8 cellular contexts compared by ENCODE assay signal in the genomic region with DNA sequence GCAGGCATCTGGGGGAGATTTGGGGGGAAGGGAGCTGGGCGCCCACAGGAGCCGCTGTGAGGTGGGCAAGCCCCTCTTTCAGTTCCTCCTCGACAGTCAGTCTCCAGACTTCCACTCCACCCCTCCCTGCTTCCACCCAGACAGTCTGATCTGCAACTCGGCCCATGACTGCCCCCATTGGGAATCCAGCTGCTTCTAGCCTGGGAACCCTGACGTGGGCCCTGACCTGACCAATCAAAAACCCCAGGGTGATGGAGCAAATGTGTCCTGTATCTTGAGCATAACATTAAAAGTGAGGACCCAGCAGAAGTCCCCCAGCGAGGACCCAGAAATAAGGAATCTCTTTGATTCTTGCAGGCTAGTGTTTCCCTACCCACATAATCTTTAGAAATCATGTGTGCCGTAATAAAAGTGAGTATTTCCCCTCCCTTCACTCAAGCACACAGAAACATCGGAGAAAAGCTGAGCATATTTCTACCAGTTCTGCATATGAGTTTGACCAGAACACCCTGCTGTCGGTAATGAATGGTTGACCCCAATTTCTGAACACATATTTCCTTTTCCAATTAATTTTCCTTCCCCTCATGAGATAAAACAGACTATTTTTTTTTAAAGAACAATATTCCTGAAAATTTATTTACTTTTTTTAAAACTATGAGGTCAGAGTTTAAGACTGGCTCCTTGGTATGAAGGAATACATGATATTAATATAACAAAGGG. TPM values are rescaled to one million over a fixed set of nuclear protein-coding genes. Genes with fewer than 3 reads are reported as not detected.
DNase-seq lines count a peak whose midpoint lies in the region; ATAC-seq, FAIRE-seq and TF ChIP-seq lines count a peak whose summit lies in the region.

No MANE protein-coding gene starts in this region.

- H3K4me3 Mint-ChIP-seq in GM23338, result no peak overlapping the region
- no peak overlapping the region for H3K4me3 Mint-ChIP-seq in activated T-cell treated with anti-CD3 and anti-CD28 coated beads, Interleukin-2, amount 50 U/mL, for 24 hours

- H3K9me3 Mint-ChIP-seq in GM23338, result peaks cover 18% of the 10 kb centered on the region
- H3K9me3 Mint-ChIP-seq in activated T-cell treated with anti-CD3 and anti-CD28 coated beads, Interleukin-2, amount 50 U/mL, for 24 hours, result peaks cover 2% of the 10 kb centered on the region

- H3K9me2 ChIP-seq in GM23338 (ENCODE audit: insufficient read depth), result no peaks in the 10 kb centered on the region

- FAIRE-seq in HepG2 (lab: Jason Lieb, UNC) (no peak), HTR-8/SVneo (lab: Jason Lieb, UNC) (no peak)

- H3K4me1 Mint-ChIP-seq in GM23338, result peaks cover 9% of the 10 kb centered on the region
- H3K4me1 Mint-ChIP-seq in activated T-cell treated with anti-CD3 and anti-CD28 coated beads, Interleukin-2, amount 50 U/mL, for 24 hours (ENCODE audit: low read depth), result peaks cover 26% of the 10 kb centered on the region

- H3K27me3 ChIP-seq in liver (ENCODE audit: control insufficient read depth in 4 of 4, insufficient read depth in 4 of 4, low read length in 3 of 4) (no peaks in the 10 kb centered on the region), HepG2 (ENCODE audit: control insufficient read depth in 1 of 2, insufficient read depth in 2 of 2, low read length in 2 of 2) (no peaks in the 10 kb centered on the region), breast epithelium (no peaks in the 10 kb centered on the region), muscle layer of duodenum (ENCODE audit: low read depth, low read length) (no peaks in the 10 kb centered on the region), GM23338 (ENCODE audit: insufficient read depth) (no peaks in the 10 kb centered on the region)

- H3K27ac ChIP-seq in liver (ENCODE audit: low read depth in 1 of 2, low read length in 2 of 2) (peak overlapping the region in 1 of 2 donors; percentile 32), HepG2 (ENCODE audit: extremely low read length, insufficient read depth, low read length) (no peak overlapping the region), breast epithelium (peak overlapping the region; percentile 13 to 77), muscle layer of duodenum (ENCODE audit: low read length) (peak overlapping the region; percentile 46), GM23338 (ENCODE audit: low read depth) (no peak overlapping the region)

- BruUV-seq in HepG2 (replicated peaks; lab: Mats Ljungman, UMichigan), result no TSS peak

- H4K20me1 ChIP-seq in HepG2 (ENCODE audit: insufficient read depth, low read length) (peaks cover 3% of the 10 kb centered on the region; the same call in 1 of the 2 replicates), GM23338 (replicated peaks; ENCODE audit: insufficient read depth) (peaks cover 4% of the 10 kb centered on the region; the same call in 1 of the 2 replicates)

- H3K79me2 ChIP-seq in HepG2 (ENCODE audit: insufficient read depth, low read length), result peaks cover 8% of the 10 kb centered on the region
- peaks cover 30% of the 10 kb centered on the region for H3K79me2 ChIP-seq in GM23338 (replicated peaks; ENCODE audit: insufficient read depth)

- TF ChIP-seq EP300 in HepG2 (IDR thresholded peaks at IDR 0.05; ENCODE audit: low read depth in 2 of 2, low read length in 2 of 2), result no peak
- TF ChIP-seq EP300 in HepG2 (CRISPR knock-in tag; IDR thresholded peaks at IDR 0.05; ENCODE audit: borderline replicate concordance), result no peak

- TF ChIP-seq POLR2A in HepG2 (IDR thresholded peaks at IDR 0.05; ENCODE audit: insufficient read depth in 1 of 2, low read depth in 2 of 2, low read length in 2 of 2) (no peak), breast epithelium (IDR thresholded peaks at IDR 0.05) (no peak)

- intact Hi-C loops in HepG2 (cut with micrococcal nuclease; ENCODE audit: unreplicated experiment), result no loop called here
- intact Hi-C loops in breast epithelium (cut with DNase I; ENCODE audit: low total_unique reads), result no loop called here

- H3K36me3 Mint-ChIP-seq in GM23338 (ENCODE audit: low read depth), result peaks cover 72% of the 10 kb centered on the region
- H3K36me3 Mint-ChIP-seq in activated T-cell treated with anti-CD3 and anti-CD28 coated beads, Interleukin-2, amount 50 U/mL, for 24 hours (ENCODE audit: low read depth), result peaks cover 77% of the 10 kb centered on the region

- POLR2A ChIA-PET in HepG2 (lab: Yijun Ruan, JAX), result no interaction called here

- in situ Hi-C loops in HepG2 (cut with HindIII; ENCODE audit: extremely low pct_ligation_motif_present, low pct_unique_long_range_greater_than_20kb), result no loop called here

- no peaks in the 10 kb centered on the region for H3F3A ChIP-seq in GM23338 (replicated peaks; ENCODE audit: low read depth)

- peaks cover 2 to 44% (median 28%) of the 10 kb centered on the region in 4 donors for H3K4me1 ChIP-seq in liver (ENCODE audit: control insufficient read depth in 4 of 4, insufficient read depth in 4 of 4, low read length in 3 of 4)
- H3K4me1 ChIP-seq in HepG2 (ENCODE audit: insufficient read depth, low read length), result peaks cover 10% of the 10 kb centered on the region
- peaks cover 0 to 6% of the 10 kb centered on the region in 2 donors for H3K4me1 ChIP-seq in breast epithelium
- H3K4me1 ChIP-seq in muscle layer of duodenum (ENCODE audit: control insufficient read depth in 1 of 2, insufficient read depth in 2 of 2, low read length in 2 of 2), result peaks cover 5 to 29% of the 10 kb centered on the region in 2 donors
- peaks cover 5% of the 10 kb centered on the region; the same call in 1 of the 2 replicates for H3K4me1 ChIP-seq in GM23338 (ENCODE audit: insufficient read depth)

- H3K9me3 ChIP-seq in liver (ENCODE audit: control insufficient read depth in 4 of 4, low read length in 3 of 4), result no peaks in the 10 kb centered on the region
- no peaks in the 10 kb centered on the region for H3K9me3 ChIP-seq in HepG2 (ENCODE audit: low read length)
- H3K9me3 ChIP-seq in breast epithelium, result no peaks in the 10 kb centered on the region
- H3K9me3 ChIP-seq in muscle layer of duodenum (ENCODE audit: control insufficient read depth in 1 of 2, low read length in 2 of 2), result no peaks in the 10 kb centered on the region

- H3K4me2 ChIP-seq in HepG2 (ENCODE audit: low read depth, low read length), result no peak overlapping the region
- no peak overlapping the region for H3K4me2 ChIP-seq in GM23338

- H3K4me3 ChIP-seq in liver (ENCODE audit: low read depth in 1 of 3, low read length in 3 of 3), result no peak overlapping the region
- H3K4me3 ChIP-seq in HepG2 (replicated peaks in 1 of 3; ENCODE audit: insufficient read depth in 1 of 3, low read depth in 2 of 3, low read length in 3 of 3), result no peak overlapping the region
- H3K4me3 ChIP-seq in breast epithelium, result no peak overlapping the region
- peak overlapping the region in 1 of 2 donors; percentile 25 for H3K4me3 ChIP-seq in muscle layer of duodenum (ENCODE audit: low read depth in 1 of 2, low read length in 2 of 2)
- no peak overlapping the region for H3K4me3 ChIP-seq in GM23338

- ATAC-seq in HepG2, result no peak
- no peak for ATAC-seq in GM23338

- WGBS in liver, result 73% methylated on average over 9 of the region's 9 CpGs
- 96% methylated on average over 5 of the region's 9 CpGs for WGBS in HepG2 (ENCODE audit: low lambda C conversion rate)

- H3K36me3 ChIP-seq in liver (ENCODE audit: control insufficient read depth in 4 of 4, insufficient read depth in 3 of 4, low read depth in 1 of 4, low read length in 3 of 4), result peaks cover 0 to 6% (median 4%) of the 10 kb centered on the region in 4 donors
- peaks cover 5 to 31% of the 10 kb centered on the region in 2 experiments; a peak in 3 of 5 replicates for H3K36me3 ChIP-seq in HepG2 (replicated peaks in 1 of 2; ENCODE audit: control insufficient read depth in 1 of 2, insufficient read depth in 2 of 2, low read length in 2 of 2)
- H3K36me3 ChIP-seq in breast epithelium, result no peaks in the 10 kb centered on the region
- peaks cover 21 to 26% of the 10 kb centered on the region in 2 donors for H3K36me3 ChIP-seq in muscle layer of duodenum (ENCODE audit: control insufficient read depth in 1 of 2, insufficient read depth in 2 of 2, low read length in 2 of 2)
- H3K36me3 ChIP-seq in GM23338 (ENCODE audit: insufficient read depth), result peaks cover 10% of the 10 kb centered on the region

- H3K9ac ChIP-seq in liver (ENCODE audit: low read depth in 1 of 2, low read length in 2 of 2) (no peak overlapping the region), HepG2 (ENCODE audit: insufficient read depth, low read depth, low read length) (no peak overlapping the region)

- DNase-seq in HepG2 (ENCODE audit: low spot score) (no peak), HTR-8/SVneo (ENCODE audit: insufficient read length, low spot score) (peak; percentile 64), breast epithelium (ENCODE audit: low spot score in 2 of 2) (no peak), GM23338 (ENCODE audit: low spot score) (no peak), NCI-H774 (lab: John Stamatoyannopoulos, UW) (no peak)
- DNase-seq in activated T-cell treated with anti-CD3 and anti-CD28 coated beads, Interleukin-2, amount 50 U/mL, for 24 hours, result no peak

- CTCF ChIA-PET in HepG2 (lab: Yijun Ruan, JAX; ENCODE audit: low intra/inter-chr PET ratio, low total read pairs), result no interaction called here

- no peak overlapping the region for H2AFZ ChIP-seq in HepG2 (ENCODE audit: low read length)
- no peak overlapping the region for H2AFZ ChIP-seq in GM23338

- TF ChIP-seq RAD21 in liver (IDR thresholded peaks at IDR 0.05), result no peak
- TF ChIP-seq RAD21 in HepG2 (CRISPR knock-in tag; IDR thresholded peaks at IDR 0.05), result no peak

- H3K27me3 Mint-ChIP-seq in GM23338 (ENCODE audit: insufficient read depth, low read depth, poor library complexity), result peaks cover 8% of the 10 kb centered on the region
- H3K27me3 Mint-ChIP-seq in activated T-cell treated with anti-CD3 and anti-CD28 coated beads, Interleukin-2, amount 50 U/mL, for 24 hours, result no peaks in the 10 kb centered on the region

- no peak overlapping the region for H3K27ac Mint-ChIP-seq in GM23338
- H3K27ac Mint-ChIP-seq in activated T-cell treated with anti-CD3 and anti-CD28 coated beads, Interleukin-2, amount 50 U/mL, for 24 hours, result no peak overlapping the region

- TF ChIP-seq CTCF in liver (IDR thresholded peaks at IDR 0.05; ENCODE audit: low read depth, low read length, missing input control) (no peak), HepG2 (CRISPR knock-in tag; IDR thresholded peaks at IDR 0.05) (no peak), breast epithelium (IDR thresholded peaks at IDR 0.05) (no peak), GM23338 (conservative IDR thresholded peaks at IDR 0.05; ENCODE audit: low read depth in 2 of 2) (no peak)

RNA-seq across cellular contexts. Expression of a gene that starts 6.4 kb away (rescaled TPM):
- 1 to 10 TPM; 4.7 to 8.5 TPM for total RNA-seq in liver
- 1 to 10 TPM; 4.5 to 5.6 TPM for polyA plus RNA-seq in liver
- 4.5 and 4.8 TPM in 2 replicates for total RNA-seq in HepG2 (2016; rRNA removed; fragmentation: Illumina TruSeq; extraction: Trizol)
- 3.0 and 3.8 TPM in 2 replicates for total RNA-seq in HepG2 (2016; cell fraction: cytosol; rRNA removed; fragmentation: Illumina TruSeq; extraction: Trizol; ENCODE audit: low read depth)
- 4.2 and 4.4 TPM in 2 replicates for total RNA-seq in HepG2 (2016; cell fraction: insoluble cytoplasmic fraction; rRNA removed; fragmentation: Illumina TruSeq; extraction: Trizol)
- 7.9 and 8.2 TPM in 2 replicates for total RNA-seq in HepG2 (2016; cell fraction: membrane; rRNA removed; fragmentation: Illumina TruSeq; extraction: Trizol)
- 7.0 and 7.7 TPM in 2 replicates for total RNA-seq in HepG2 (2016; cell fraction: nucleus; rRNA removed; fragmentation: Illumina TruSeq; extraction: Trizol)
- polyA plus RNA-seq in HepG2 (2011; rRNA removed), result 4.3 and 4.9 TPM in 2 replicates
- 3.1 TPM in 2 replicates for polyA plus RNA-seq in HepG2 (2011; cell fraction: cytosol; rRNA removed)
- 5.7 and 6.9 TPM in 2 replicates for polyA plus RNA-seq in HepG2 (2011; cell fraction: nucleus; rRNA removed)
- polyA plus RNA-seq in HepG2 (2012), result 3.6 and 4.3 TPM in 2 replicates
- 3.1 and 3.9 TPM in 2 replicates for polyA plus RNA-seq in HepG2 (2016; cell fraction: cytosol; fragmentation: Illumina TruSeq; extraction: Trizol; ENCODE audit: low read depth)
- polyA plus RNA-seq in HepG2 (2016; cell fraction: insoluble cytoplasmic fraction; fragmentation: Illumina TruSeq; extraction: Trizol; ENCODE audit: low read depth), result 4.8 and 5.2 TPM in 2 replicates
- 5.0 and 6.1 TPM in 2 replicates for polyA plus RNA-seq in HepG2 (2016; cell fraction: membrane; fragmentation: Illumina TruSeq; extraction: Trizol; ENCODE audit: low read depth)
- polyA plus RNA-seq in HepG2 (2016; cell fraction: nucleus; fragmentation: Illumina TruSeq; extraction: Trizol; ENCODE audit: insufficient read depth, low read depth), result 5.5 and 5.7 TPM in 2 replicates
- 14.1 and 22.8 TPM in 2 replicates for polyA minus RNA-seq in HepG2 (2011; rRNA and poly(A)+ RNA removed; ENCODE audit: low replicate concordance)
- 4.2 and 5.0 TPM in 2 replicates for polyA minus RNA-seq in HepG2 (2011; cell fraction: cytosol; rRNA and poly(A)+ RNA removed)
- polyA minus RNA-seq in HepG2 (2011; cell fraction: nucleus; rRNA and poly(A)+ RNA removed), result 8.1 and 8.6 TPM in 2 replicates
- total RNA-seq in breast epithelium, result 10 to 100 TPM; 13.3 to 15.4 (median 13.8) TPM
- total RNA-seq in GM23338 (2014; rRNA removed; shearing (Covaris generic)), result 10.8 and 11.8 TPM in 2 replicates
- polyA plus RNA-seq in GM23338 (2016; fragmentation: Nextera tagmentation; extraction: Ambion mirVana), result 3.4 and 3.6 TPM in 2 replicates

RNA-seq across cellular contexts. Expression of a gene that starts 28.9 kb away (rescaled TPM):
- total RNA-seq in liver (10 to 100 TPM in 1 of 2 donors, under 1 TPM in 1; 0.84 to 28.3 TPM), HepG2 (2016; rRNA removed; fragmentation: Illumina TruSeq; extraction: Trizol) (0.82 and 1.1 TPM in 2 replicates), breast epithelium (not detected)
- polyA plus RNA-seq in liver (10 to 100 TPM; 17.6 to 51.4 TPM), HepG2 (2011; rRNA removed) (0.34 and 0.48 TPM in 2 replicates), GM23338 (2016; fragmentation: Nextera tagmentation; extraction: Ambion mirVana) (not detected in 2 replicates)
- total RNA-seq in HepG2 (2016; cell fraction: cytosol; rRNA removed; fragmentation: Illumina TruSeq; extraction: Trizol; ENCODE audit: low read depth), result 0.44 and 0.51 TPM in 2 replicates
- 0.97 and 2.2 TPM in 2 replicates for total RNA-seq in HepG2 (2016; cell fraction: insoluble cytoplasmic fraction; rRNA removed; fragmentation: Illumina TruSeq; extraction: Trizol)
- total RNA-seq in HepG2 (2016; cell fraction: membrane; rRNA removed; fragmentation: Illumina TruSeq; extraction: Trizol), result 0.79 and 1.1 TPM in 2 replicates
- total RNA-seq in HepG2 (2016; cell fraction: nucleus; rRNA removed; fragmentation: Illumina TruSeq; extraction: Trizol), result 1.0 and 1.2 TPM in 2 replicates
- polyA plus RNA-seq in HepG2 (2011; cell fraction: cytosol; rRNA removed), result 0.64 and 0.65 TPM in 2 replicates
- polyA plus RNA-seq in HepG2 (2011; cell fraction: nucleus; rRNA removed), result 0.48 and 0.59 TPM in 2 replicates
- 0.23 and 0.43 TPM in 2 replicates for polyA plus RNA-seq in HepG2 (2012)
- polyA plus RNA-seq in HepG2 (2016; cell fraction: cytosol; fragmentation: Illumina TruSeq; extraction: Trizol; ENCODE audit: low read depth), result 0.54 and 0.55 TPM in 2 replicates
- polyA plus RNA-seq in HepG2 (2016; cell fraction: insoluble cytoplasmic fraction; fragmentation: Illumina TruSeq; extraction: Trizol; ENCODE audit: low read depth), result 1.6 and 1.7 TPM in 2 replicates
- 0.45 and 0.80 TPM in 2 replicates for polyA plus RNA-seq in HepG2 (2016; cell fraction: membrane; fragmentation: Illumina TruSeq; extraction: Trizol; ENCODE audit: low read depth)
- polyA plus RNA-seq in HepG2 (2016; cell fraction: nucleus; fragmentation: Illumina TruSeq; extraction: Trizol; ENCODE audit: insufficient read depth, low read depth), result 1.6 and 1.7 TPM in 2 replicates
- 0.68 TPM in 1 of 2 replicates, not detected in the other for polyA minus RNA-seq in HepG2 (2011; rRNA and poly(A)+ RNA removed; ENCODE audit: low replicate concordance)
- not detected in 2 replicates for polyA minus RNA-seq in HepG2 (2011; cell fraction: cytosol; rRNA and poly(A)+ RNA removed)
- 0.52 TPM in 1 of 2 replicates, not detected in the other for polyA minus RNA-seq in HepG2 (2011; cell fraction: nucleus; rRNA and poly(A)+ RNA removed)
- total RNA-seq in GM23338 (2014; rRNA removed; shearing (Covaris generic)), result not detected in 2 replicates

Comparison
In these comparisons a context has a peak if more than half of its experiments do, and no peak if none do; other contexts are left out.
1. H3K27ac ChIP-seq: peak in breast epithelium (2 of 2) and muscle layer of duodenum (single experiment); none in HepG2 (single experiment) and GM23338 (single experiment).